19 cellular contexts compared by ENCODE assay signal in genomic region chr17:63116228-63116627, GRCh38.
DNase-seq lines count a peak whose midpoint lies in the region; ATAC-seq and TF ChIP-seq lines count a peak whose summit lies in the region.
"Had no signal": no experiment of that assay in that cellular context is flagged by ENCODE, and none has a peak within 500 bp of the region (broad histone marks: within the 10 kb centered on the region; RNA-seq: fewer than 3 reads in every experiment).

No MANE protein-coding gene starts in this region.

- H3K9me3 ChIP-seq in cardiac muscle cell (ENCODE audit: low read depth) (no peaks in the 10 kb centered on the region), testis (no peaks in the 10 kb centered on the region)
- H3K9me3 ChIP-seq in naive thymus-derived CD4-positive, alpha-beta T cell (ENCODE audit: control insufficient read depth in 2 of 3, low read length in 3 of 3) = no peaks in the 10 kb centered on the region
- H3K9me3 ChIP-seq: ascending aorta, esophagus muscularis mucosa, uterus had no signal

- intact Hi-C loops in left cardiac atrium (cut with DNase I) (no loop called here), testis (cut with DNase I; ENCODE audit: low total_unique reads) (no loop called here)
- intact Hi-C loops in naive thymus-derived CD4-positive, alpha-beta T cell (cut with micrococcal nuclease) = no loop called here

- no peak overlapping the region for H3K4me3 ChIP-seq in cardiac muscle cell
- H3K4me3 ChIP-seq in epithelial cell of proximal tubule (ENCODE audit: low read depth, low read length) = no peak overlapping the region
- H3K4me3 ChIP-seq in naive thymus-derived CD4-positive, alpha-beta T cell (ENCODE audit: low read length) = no peak overlapping the region
- H3K4me3 ChIP-seq in testis = no peak overlapping the region
- H3K4me3 ChIP-seq: ascending aorta, esophagus muscularis mucosa, uterus had no signal

- TF ChIP-seq POLR2A in testis (IDR thresholded peaks at IDR 0.05) = no peak

- TF ChIP-seq CTCF in cardiac muscle cell (IDR thresholded peaks at IDR 0.05; ENCODE audit: low read depth, low read length) (peak; percentile 4), epithelial cell of proximal tubule (conservative IDR thresholded peaks at IDR 0.05; ENCODE audit: low read depth, low read length) (peak; percentile 23), type B pancreatic cell (conservative IDR thresholded peaks at IDR 0.05) (peak; percentile 47), testis (IDR thresholded peaks at IDR 0.05) (no peak)

- no peaks in the 10 kb centered on the region for H3K9me3 Mint-ChIP-seq in type B pancreatic cell
- H3K9me3 Mint-ChIP-seq in naive thymus-derived CD4-positive, alpha-beta T cell = no peaks in the 10 kb centered on the region
- H3K9me3 Mint-ChIP-seq: dendritic cell treated with granulocyte-macrophage colony-stimulating factor and Interleukin-4, amounts not matched to agents 40 ng/mL and 50 ng/mL, for 4 days; naive B cell; stimulated activated naive CD8-positive, alpha-beta T cell treated with anti-CD3 and anti-CD28 coated beads, Interleukin-15, amount 100 ng/mL, for 72 hours had no signal

- peaks cover 21% of the 10 kb centered on the region for H3K4me1 Mint-ChIP-seq in type B pancreatic cell (ENCODE audit: unreplicated experiment)
- H3K4me1 Mint-ChIP-seq in naive thymus-derived CD4-positive, alpha-beta T cell = no peaks in the 10 kb centered on the region
- H3K4me1 Mint-ChIP-seq: activated CD8-positive, alpha-beta memory T cell treated with anti-CD3 and anti-CD28 coated beads, Interleukin-2, amount 10 ng/mL, durations not matched to agents 7 days and 5 days; naive B cell; stimulated activated naive CD8-positive, alpha-beta T cell treated with anti-CD3 and anti-CD28 coated beads, Interleukin-15, amount 100 ng/mL, for 72 hours had no signal

- peak overlapping the region; percentile 52 for H3K27ac Mint-ChIP-seq in type B pancreatic cell
- H3K27ac Mint-ChIP-seq in naive thymus-derived CD4-positive, alpha-beta T cell = no peak overlapping the region
- H3K27ac Mint-ChIP-seq: activated CD8-positive, alpha-beta memory T cell treated with anti-CD3 and anti-CD28 coated beads, Interleukin-2, amount 10 ng/mL, durations not matched to agents 7 days and 5 days; dendritic cell treated with granulocyte-macrophage colony-stimulating factor and Interleukin-4, amounts not matched to agents 40 ng/mL and 50 ng/mL, for 4 days; naive B cell; stimulated activated naive CD8-positive, alpha-beta T cell treated with anti-CD3 and anti-CD28 coated beads, Interleukin-15, amount 100 ng/mL, for 72 hours had no signal

- H3K27me3 ChIP-seq in cardiac muscle cell (no peaks in the 10 kb centered on the region), testis (no peaks in the 10 kb centered on the region)
- H3K27me3 ChIP-seq in naive thymus-derived CD4-positive, alpha-beta T cell (ENCODE audit: control insufficient read depth in 2 of 2, insufficient read depth in 2 of 2, low read length in 2 of 2) = no peaks in the 10 kb centered on the region
- H3K27me3 ChIP-seq: ascending aorta, esophagus muscularis mucosa, uterus had no signal

- H3K4me1 ChIP-seq in cardiac muscle cell (ENCODE audit: low read depth) (peaks cover 18% of the 10 kb centered on the region), testis (peaks cover 2% of the 10 kb centered on the region)
- no peaks in the 10 kb centered on the region for H3K4me1 ChIP-seq in naive thymus-derived CD4-positive, alpha-beta T cell (ENCODE audit: control insufficient read depth in 2 of 2, insufficient read depth in 2 of 2, low read length in 2 of 2)
- H3K4me1 ChIP-seq: ascending aorta, esophagus muscularis mucosa, uterus had no signal

- H3K4me3 Mint-ChIP-seq in type B pancreatic cell = no peak overlapping the region
- no peak overlapping the region for H3K4me3 Mint-ChIP-seq in naive thymus-derived CD4-positive, alpha-beta T cell
- H3K4me3 Mint-ChIP-seq: activated CD8-positive, alpha-beta memory T cell treated with anti-CD3 and anti-CD28 coated beads, Interleukin-2, amount 10 ng/mL, durations not matched to agents 7 days and 5 days; dendritic cell treated with granulocyte-macrophage colony-stimulating factor and Interleukin-4, amounts not matched to agents 40 ng/mL and 50 ng/mL, for 4 days; naive B cell; stimulated activated naive CD8-positive, alpha-beta T cell treated with anti-CD3 and anti-CD28 coated beads, Interleukin-15, amount 100 ng/mL, for 72 hours had no signal

- H3K27ac ChIP-seq in cardiac muscle cell (peak overlapping the region; percentile 34), testis (no peak overlapping the region)
- no peak overlapping the region for H3K27ac ChIP-seq in naive thymus-derived CD4-positive, alpha-beta T cell (ENCODE audit: low read depth, low read length)
- H3K27ac ChIP-seq: ascending aorta, esophagus muscularis mucosa, uterus had no signal

- DNase-seq in cardiac muscle cell (ENCODE audit: low read depth in 1 of 2, low spot score in 1 of 2) (peak in 1 of 2 donors; percentile 14), left cardiac atrium (no peak), RPMI7951 (ENCODE audit: low read depth) (peak; percentile 8), epithelial cell of proximal tubule (ENCODE audit: low read depth) (no peak), type B pancreatic cell (ENCODE audit: extremely low spot score, unreplicated experiment) (no peak), testis (no peak)
- DNase-seq in naive thymus-derived CD4-positive, alpha-beta T cell = no peak
- DNase-seq: activated CD4-positive, CD25-positive, alpha-beta regulatory T cell; activated CD8-positive, alpha-beta memory T cell treated with anti-CD3 and anti-CD28 coated beads, Interleukin-2, amount 10 ng/mL, durations not matched to agents 7 days and 5 days; naive B cell; RPMI8226; stimulated activated CD4-positive, alpha-beta T cell treated with anti-CD3 and anti-CD28 coated beads, Interleukin-15, amount 100 ng/mL, for 24 hours; stimulated activated naive CD8-positive, alpha-beta T cell treated with anti-CD3 and anti-CD28 coated beads, Interleukin-15, amount 100 ng/mL, for 72 hours; T-helper 1 cell; uterus had no signal

- no peaks in the 10 kb centered on the region for H3K27me3 Mint-ChIP-seq in type B pancreatic cell
- H3K27me3 Mint-ChIP-seq in naive thymus-derived CD4-positive, alpha-beta T cell = peaks cover 0 to 6% (median 0%) of the 10 kb centered on the region in 5 donors
- H3K27me3 Mint-ChIP-seq: activated CD8-positive, alpha-beta memory T cell treated with anti-CD3 and anti-CD28 coated beads, Interleukin-2, amount 10 ng/mL, durations not matched to agents 7 days and 5 days; dendritic cell treated with granulocyte-macrophage colony-stimulating factor and Interleukin-4, amounts not matched to agents 40 ng/mL and 50 ng/mL, for 4 days; naive B cell; stimulated activated naive CD8-positive, alpha-beta T cell treated with anti-CD3 and anti-CD28 coated beads, Interleukin-15, amount 100 ng/mL, for 72 hours had no signal

- peaks cover 6% of the 10 kb centered on the region for H3K36me3 Mint-ChIP-seq in type B pancreatic cell
- H3K36me3 Mint-ChIP-seq in naive thymus-derived CD4-positive, alpha-beta T cell = peaks cover 0 to 6% (median 0%) of the 10 kb centered on the region in 5 donors
- H3K36me3 Mint-ChIP-seq: activated CD8-positive, alpha-beta memory T cell treated with anti-CD3 and anti-CD28 coated beads, Interleukin-2, amount 10 ng/mL, durations not matched to agents 7 days and 5 days; naive B cell had no signal

- ATAC-seq in left cardiac atrium (no peak), GM21825 (IDR thresholded peaks at IDR 0.05; ENCODE audit: unreplicated experiment) (no peak)
- no peak for ATAC-seq in naive thymus-derived CD4-positive, alpha-beta T cell
- ATAC-seq: activated CD8-positive, alpha-beta memory T cell treated with anti-CD3 and anti-CD28 coated beads, Interleukin-2, amount 10 ng/mL, durations not matched to agents 7 days and 5 days; stimulated activated naive CD8-positive, alpha-beta T cell treated with anti-CD3 and anti-CD28 coated beads, Interleukin-15, amount 100 ng/mL, for 72 hours had no signal

- POLR2A ChIA-PET in naive thymus-derived CD4-positive, alpha-beta T cell (lab: Charles Lee) = no interaction called here

- CTCF ChIA-PET in naive thymus-derived CD4-positive, alpha-beta T cell (lab: Charles Lee) = no interaction called here

- WGBS in testis, 2 donors = 73 to 74% methylated on average over 4 of the region's 4 CpGs

- H3K36me3 ChIP-seq in cardiac muscle cell (peaks cover 3% of the 10 kb centered on the region), testis (ENCODE audit: low read depth, missing control alignments) (no peaks in the 10 kb centered on the region)
- H3K36me3 ChIP-seq in naive thymus-derived CD4-positive, alpha-beta T cell (ENCODE audit: control insufficient read depth in 2 of 3, insufficient read depth in 3 of 3, low read length in 3 of 3) = no peaks in the 10 kb centered on the region
- H3K36me3 ChIP-seq: ascending aorta, esophagus muscularis mucosa, uterus had no signal

Comparison
In these comparisons a context has a peak if more than half of its experiments do, and no peak if none do; other contexts are left out.
1. CTCF ChIP-seq: peak in cardiac muscle cell (single experiment), epithelial cell of proximal tubule (single experiment) and type B pancreatic cell (single experiment); none in testis (0 of 3).